In the genomic region with DNA sequence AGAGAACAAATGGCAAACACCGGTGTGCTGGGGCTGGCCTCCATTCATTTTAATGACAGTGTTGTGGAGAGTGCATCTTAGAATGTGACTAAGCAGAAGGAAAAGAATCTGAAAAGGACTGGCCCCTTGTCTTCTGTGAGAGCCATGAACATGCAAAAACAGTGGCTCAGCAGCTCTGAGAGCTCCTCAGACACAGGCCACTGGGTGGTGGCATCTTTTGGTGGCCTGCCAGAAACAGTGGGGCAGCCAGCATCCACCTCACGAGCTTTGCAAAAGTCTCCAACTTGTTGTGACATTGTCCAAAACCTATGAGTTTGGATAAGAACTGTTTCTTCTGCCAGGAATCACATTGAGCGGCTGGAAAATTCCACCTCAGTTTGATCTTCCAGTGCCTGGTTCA, we compare ENCODE assay signal across 20 cellular contexts.
A peak's percentile ranks its signal among the peaks of the same experiment; 100 is the strongest.
DNase-seq lines count a peak whose midpoint lies in the region; ATAC-seq, FAIRE-seq and TF ChIP-seq lines count a peak whose summit lies in the region.
"Had no signal": no experiment of that assay in that cellular context is flagged by ENCODE, and none has a peak within 500 bp of the region (broad histone marks: within the 10 kb centered on the region; RNA-seq: fewer than 3 reads in every experiment).

No MANE protein-coding gene starts in this region.

- no peak overlapping the region for H3K27ac Mint-ChIP-seq in activated CD8-positive, alpha-beta memory T cell treated with anti-CD3 and anti-CD28 coated beads, Interleukin-2, amount 10 ng/mL, durations not matched to agents 7 days and 5 days
- H3K27ac Mint-ChIP-seq: CD4-positive, alpha-beta memory T cell had no signal

- peak in 1 of 2 donors; percentile 64 for ATAC-seq in right cardiac atrium
- ATAC-seq in Right ventricle myocardium superior (ENCODE audit: poor library complexity), result no peak
- 0 out of 3 replicates have a peak, but pooled peaks have one; percentile 42 for ATAC-seq in K562
- no peak for ATAC-seq in HG03520 (IDR thresholded peaks at IDR 0.05; ENCODE audit: unreplicated experiment)
- no peak for ATAC-seq in activated CD8-positive, alpha-beta memory T cell treated with anti-CD3 and anti-CD28 coated beads, Interleukin-2, amount 10 ng/mL, durations not matched to agents 7 days and 5 days
- ATAC-seq: A549, GM23338, HepG2 had no signal

- H3K9me3 Mint-ChIP-seq in activated CD8-positive, alpha-beta memory T cell treated with anti-CD3 and anti-CD28 coated beads, Interleukin-2, amount 10 ng/mL, durations not matched to agents 7 days and 5 days (ENCODE audit: low read depth), result no peaks in the 10 kb centered on the region
- H3K9me3 Mint-ChIP-seq: CD4-positive, alpha-beta memory T cell; GM23338 had no signal

- in situ Hi-C loops in K562 (cut with MboI), result no loop called here

- POLR2A ChIA-PET in K562 (lab: Yijun Ruan, JAX), result interaction anchor here (1.3 to 1.5 kb wide), 2 partner anchors 11 to 13 kb away, joined by 3 read pairs; no protein-coding TSS in a partner anchor

- FAIRE-seq in K562 (lab: Jason Lieb, UNC), result no peak
- FAIRE-seq: A549, H54, HepG2 had no signal

- H3K4me2 ChIP-seq in K562 (ENCODE audit: insufficient read depth, low read length), result no peak overlapping the region
- H3K4me2 ChIP-seq: A549, GM23338 had no signal

- H3K4me3 ChIP-seq in right cardiac atrium (ENCODE audit: low read length), result no peak overlapping the region
- H3K4me3 ChIP-seq in K562, result no peak overlapping the region
- H3K4me3 ChIP-seq: A549, GM23338 had no signal

- CTCF ChIA-PET in K562 (lab: Yijun Ruan, JAX; ENCODE audit: low intra/inter-chr PET ratio), result no interaction called here
- CTCF ChIA-PET in activated CD8-positive, alpha-beta memory T cell treated with anti-CD3 and anti-CD28 coated beads, Interleukin-2, amount 10 ng/mL, durations not matched to agents 7 days and 5 days (lab: Charles Lee), result no interaction called here

- H2AFZ ChIP-seq in K562 (ENCODE audit: low read depth, low read length), result no peak overlapping the region
- H2AFZ ChIP-seq: GM23338 had no signal

- 79% methylated on average over 3 of the region's 3 CpGs for WGBS in right cardiac atrium
- 20% methylated on average over 3 of the region's 3 CpGs for WGBS in K562 (ENCODE audit: insufficient coverage, low coverage, missing lambda C conversion rate)

- no peaks in the 10 kb centered on the region for H4K20me1 ChIP-seq in K562 (replicated peaks; ENCODE audit: control insufficient read depth, insufficient read depth, low read length)

- peaks cover 8% of the 10 kb centered on the region for H3K4me1 ChIP-seq in right cardiac atrium (ENCODE audit: control insufficient read depth, insufficient read depth, low read length)
- no peaks in the 10 kb centered on the region for H3K4me1 ChIP-seq in K562 (replicated peaks in 1 of 2; ENCODE audit: control insufficient read depth in 2 of 2, insufficient read depth in 2 of 2, low read length in 2 of 2)

- H3K9me1 ChIP-seq in K562 (ENCODE audit: control insufficient read depth, insufficient read depth, low read length), result no peaks in the 10 kb centered on the region

- H3K4me3 Mint-ChIP-seq in activated CD8-positive, alpha-beta memory T cell treated with anti-CD3 and anti-CD28 coated beads, Interleukin-2, amount 10 ng/mL, durations not matched to agents 7 days and 5 days, result no peak overlapping the region
- H3K4me3 Mint-ChIP-seq: CD4-positive, alpha-beta memory T cell; GM23338 had no signal

- H3K9ac ChIP-seq in K562 (ENCODE audit: insufficient read depth in 1 of 2, low read depth in 2 of 2, low read length in 2 of 2), result no peak overlapping the region

- no peaks in the 10 kb centered on the region for H3K9me3 ChIP-seq in right cardiac atrium (ENCODE audit: control insufficient read depth, low read length)
- no peaks in the 10 kb centered on the region for H3K9me3 ChIP-seq in K562 (replicated peaks; ENCODE audit: control insufficient read depth, insufficient read depth, low read depth, low read length)
- H3K9me3 ChIP-seq: A549 had no signal

- no peaks in the 10 kb centered on the region for H3K27me3 ChIP-seq in right cardiac atrium (ENCODE audit: control insufficient read depth, insufficient read depth)
- H3K27me3 ChIP-seq in K562 (ENCODE audit: control insufficient read depth in 2 of 2, insufficient read depth in 2 of 2, low read length in 2 of 2), result no peaks in the 10 kb centered on the region; a peak in 1 of 5 replicates

- no peaks in the 10 kb centered on the region for H3K36me3 ChIP-seq in K562 (ENCODE audit: control insufficient read depth, insufficient read depth, low read length)

- H3K27ac ChIP-seq in right cardiac atrium (ENCODE audit: low read length) (no peak overlapping the region), K562 (ENCODE audit: extremely low read depth, low read depth, low read length) (no peak overlapping the region)
- H3K27ac ChIP-seq: 22Rv1, C4-2B had no signal

- intact Hi-C loops in right cardiac atrium (cut with DNase I), result no loop called here
- intact Hi-C loops in Right ventricle myocardium superior (cut with DNase I), result no loop called here
- intact Hi-C loops in K562 (cut with micrococcal nuclease), result no loop called here

- TF ChIP-seq EP300 in K562 (IDR thresholded peaks at IDR 0.05; ENCODE audit: low read length), result no peak

- peaks cover 2% of the 10 kb centered on the region for H3K4me1 Mint-ChIP-seq in activated CD8-positive, alpha-beta memory T cell treated with anti-CD3 and anti-CD28 coated beads, Interleukin-2, amount 10 ng/mL, durations not matched to agents 7 days and 5 days

- H3K36me3 Mint-ChIP-seq in activated CD8-positive, alpha-beta memory T cell treated with anti-CD3 and anti-CD28 coated beads, Interleukin-2, amount 10 ng/mL, durations not matched to agents 7 days and 5 days, result no peaks in the 10 kb centered on the region

- no peaks in the 10 kb centered on the region for H3K27me3 Mint-ChIP-seq in activated CD8-positive, alpha-beta memory T cell treated with anti-CD3 and anti-CD28 coated beads, Interleukin-2, amount 10 ng/mL, durations not matched to agents 7 days and 5 days
- H3K27me3 Mint-ChIP-seq: CD4-positive, alpha-beta memory T cell had no signal

- TF ChIP-seq POLR2A in K562 (conservative IDR thresholded peaks at IDR 0.05) (no peak), erythroblast (IDR thresholded peaks at IDR 0.05; ENCODE audit: low read length) (no peak)

- BruUV-seq in K562 (replicated peaks; lab: Mats Ljungman, UMichigan), result no TSS peak

- peak in 2 of 3 donors; percentile 53 to 64 for DNase-seq in right cardiac atrium
- DNase-seq in Right ventricle myocardium superior, result no peak
- no peak for DNase-seq in K562 (ENCODE audit: extremely low read depth in 1 of 4, low spot score in 3 of 4)
- peak; percentile 3 to 11 for DNase-seq in erythroblast (lab: John Stamatoyannopoulos, UW)
- no peak for DNase-seq in activated CD4-positive, alpha-beta T cell treated with anti-CD3 and anti-CD28 coated beads, Interleukin-2, amount 50 U/mL, for 1 hour
- no peak for DNase-seq in globus pallidus (ENCODE audit: low spot score)
- DNase-seq in activated CD8-positive, alpha-beta memory T cell treated with anti-CD3 and anti-CD28 coated beads, Interleukin-2, amount 10 ng/mL, durations not matched to agents 7 days and 5 days, result no peak
- DNase-seq: AML-193, DMS153, DMS79, GF-D8, HCEC 1CT had no signal

- TF ChIP-seq RAD21 in K562 (CRISPR knock-in tag; conservative IDR thresholded peaks at IDR 0.05 in 1 of 2, IDR thresholded peaks at IDR 0.05 in 1 of 2), result no peak

- TF ChIP-seq CTCF in K562 (IDR thresholded peaks at IDR 0.05 in 2 of 3, conservative IDR thresholded peaks at IDR 0.05 in 1 of 3; ENCODE audit: insufficient read depth in 2 of 3, low read depth in 1 of 3, low read length in 3 of 3), result no peak

- no peaks in the 10 kb centered on the region for H3K79me2 ChIP-seq in K562 (ENCODE audit: control insufficient read depth, insufficient read depth, low read length)

TF ChIP-seq in K562, 482 proteins besides CTCF, POLR2A, EP300 and RAD21:
- TF ChIP-seq ZNF239 (CRISPR knock-in tag; IDR thresholded peaks at IDR 0.05) (no peak), ZFX (CRISPR knock-in tag; IDR thresholded peaks at IDR 0.05) (no peak), CEBPG (CRISPR knock-in tag; IDR thresholded peaks at IDR 0.05) (no peak), CEBPG (tag; conservative IDR thresholded peaks at IDR 0.05 in 1 of 2, IDR thresholded peaks at IDR 0.05 in 1 of 2) (no peak), MAFG (tag; conservative IDR thresholded peaks at IDR 0.05) (peak; percentile 26; the same call in 1 of the 2 replicates), DIDO1 (tag; IDR thresholded peaks at IDR 0.05; ENCODE audit: low read depth) (no peak), C11orf30 (IDR thresholded peaks at IDR 0.05; ENCODE audit: low read depth) (peak; percentile 22; the same call in 1 of the 2 replicates), MAFK (IDR thresholded peaks at IDR 0.05; ENCODE audit: low read length) (no peak)
- TF ChIP-seq, protein P1, sequence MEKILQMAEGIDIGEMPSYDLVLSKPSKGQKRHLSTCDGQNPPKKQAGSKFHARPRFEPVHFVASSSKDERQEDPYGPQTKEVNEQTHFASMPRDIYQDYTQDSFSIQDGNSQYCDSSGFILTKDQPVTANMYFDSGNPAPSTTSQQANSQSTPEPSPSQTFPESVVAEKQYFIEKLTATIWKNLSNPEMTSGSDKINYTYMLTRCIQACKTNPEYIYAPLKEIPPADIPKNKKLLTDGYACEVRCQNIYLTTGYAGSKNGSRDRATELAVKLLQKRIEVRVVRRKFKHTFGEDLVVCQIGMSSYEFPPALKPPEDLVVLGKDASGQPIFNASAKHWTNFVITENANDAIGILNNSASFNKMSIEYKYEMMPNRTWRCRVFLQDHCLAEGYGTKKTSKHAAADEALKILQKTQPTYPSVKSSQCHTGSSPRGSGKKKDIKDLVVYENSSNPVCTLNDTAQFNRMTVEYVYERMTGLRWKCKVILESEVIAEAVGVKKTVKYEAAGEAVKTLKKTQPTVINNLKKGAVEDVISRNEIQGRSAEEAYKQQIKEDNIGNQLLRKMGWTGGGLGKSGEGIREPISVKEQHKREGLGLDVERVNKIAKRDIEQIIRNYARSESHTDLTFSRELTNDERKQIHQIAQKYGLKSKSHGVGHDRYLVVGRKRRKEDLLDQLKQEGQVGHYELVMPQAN (IDR thresholded peaks at IDR 0.05; ENCODE audit: borderline replicate concordance), result no peak

Comparison
In these comparisons a context has a peak if more than half of its experiments do, and no peak if none do; other contexts are left out.
1. DNase-seq: peak in right cardiac atrium (2 of 3) and erythroblast (2 of 2); none in Right ventricle myocardium superior (single experiment), K562 (0 of 4), activated CD4-positive, alpha-beta T cell treated with anti-CD3 and anti-CD28 coated beads, Interleukin-2, amount 50 U/mL, for 1 hour (single experiment), globus pallidus (single experiment) and activated CD8-positive, alpha-beta memory T cell treated with anti-CD3 and anti-CD28 coated beads, Interleukin-2, amount 10 ng/mL, durations not matched to agents 7 days and 5 days (single experiment).